Comparison of ENCODE assay signal across 34 cellular contexts in the genomic region with DNA sequence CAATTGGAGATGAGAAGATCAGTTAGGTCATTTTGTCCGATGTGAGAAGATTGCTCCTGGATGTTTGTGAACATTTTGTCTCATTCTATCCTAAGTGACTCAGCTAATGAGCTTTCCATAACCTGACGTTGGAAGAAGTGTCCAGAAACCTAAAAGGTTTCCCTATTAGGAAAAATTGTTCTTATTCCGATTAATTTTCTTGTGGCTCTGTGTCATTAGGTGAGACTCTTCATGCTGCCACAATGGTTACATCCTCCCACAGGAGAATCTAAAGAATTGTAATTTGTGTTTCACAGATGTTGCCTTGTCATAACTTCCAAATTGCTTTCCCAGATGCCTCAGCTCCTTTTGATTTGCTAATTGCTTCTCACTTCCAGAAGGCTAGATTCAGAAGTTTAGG.
"Had no signal": no experiment of that assay in that cellular context is flagged by ENCODE, and none has a peak within 500 bp of the region (broad histone marks: within the 10 kb centered on the region; RNA-seq: fewer than 3 reads in every experiment).

No MANE protein-coding gene starts in this region.

- H3K27ac ChIP-seq: KMS-11 had no signal

- H3K36me3 ChIP-seq: MG63 had no signal

- H3K27me3 ChIP-seq: MG63 had no signal

- DNase-seq: Karpas-422, Kasumi-1, KG1, MG63, MM.1S, MV-4-11, NCI-H1048, NCI-H1092, NCI-H1092 treated with DMSO at 0.1 percent for 48 hours, NCI-H1105, NCI-H1105 treated with DMSO at 0.1 percent for 48 hours, NCI-H1417, NCI-H1417 treated with DMSO at 0.1 percent for 48 hours, NCI-H1436, NCI-H1436 treated with DMSO at 0.1 percent for 48 hours, NCI-H146, NCI-H1694, NCI-H1694 treated with DMSO at 0.1 percent for 48 hours, NCI-H187, NCI-H187 treated with DMSO at 0.1 percent for 48 hours, NCI-H1930, NCI-H2029, NCI-H2029 treated with DMSO at 0.1 percent for 48 hours, NCI-H2081, NCI-H2081 treated with DMSO at 0.1 percent for 48 hours, NCI-H2107, NCI-H2171, NCI-H2171 treated with DMSO at 0.1 percent for 48 hours, NCI-H2227 treated with DMSO at 0.1 percent for 48 hours, NCI-H226, NCI-H345, NCI-H446, NCI-H446 treated with DMSO at 0.1 percent for 48 hours had no signal

- H3K4me2 ChIP-seq: KMS-11 had no signal

- H3K9me3 ChIP-seq: MG63 had no signal

- H3K4me3 ChIP-seq: MG63 had no signal

- H3K9ac ChIP-seq: KMS-11 had no signal
